ENCODE assay signal across 8 cellular contexts in the genomic region with DNA sequence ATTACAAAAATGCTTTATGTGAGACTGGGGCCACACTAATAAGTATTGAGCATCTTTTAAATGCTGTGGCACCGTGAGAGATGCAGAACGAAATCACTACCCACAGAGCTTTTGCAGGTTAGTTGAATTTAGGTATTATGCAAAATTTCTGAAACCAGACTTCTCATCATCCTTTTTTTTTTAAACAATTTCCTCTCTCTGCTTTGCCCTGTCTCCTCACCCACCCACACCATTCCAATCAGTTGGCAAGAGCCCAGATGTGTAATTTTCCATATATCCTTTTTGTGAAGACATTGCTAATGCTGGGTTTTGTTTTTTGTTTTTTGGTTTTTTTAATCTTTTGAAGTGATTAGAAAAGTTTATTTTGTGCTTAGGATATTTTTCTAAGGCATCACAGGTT. TPM values are rescaled to one million over a fixed set of nuclear protein-coding genes. Genes with fewer than 3 reads are reported as not detected.
DNase-seq lines count a peak whose midpoint lies in the region; ATAC-seq, FAIRE-seq and TF ChIP-seq lines count a peak whose summit lies in the region.

No MANE protein-coding gene starts in this region.

- H2AFZ ChIP-seq in KMS-11 (ENCODE audit: low read depth) (peak overlapping the region; percentile 91; the same call in 1 of the 2 replicates), neural cell (ENCODE audit: low read depth, low read length) (peak overlapping the region; percentile 0)

- TF ChIP-seq EP300 in neural cell (conservative IDR thresholded peaks at IDR 0.05; ENCODE audit: poor library complexity, severe bottlenecking) = no peak

- no peaks in the 10 kb centered on the region for H3K9me2 ChIP-seq in neural cell (ENCODE audit: insufficient read depth, low read length)

- H3K4me3 Mint-ChIP-seq in CD4-positive, CD25-positive, alpha-beta regulatory T cell = peak overlapping the region; percentile 94 to 99 (median 96)

- H4K20me1 ChIP-seq in KMS-11 (ENCODE audit: insufficient read depth) (no peaks in the 10 kb centered on the region), neural cell (ENCODE audit: insufficient read depth) (no peaks in the 10 kb centered on the region)

- H3K79me2 ChIP-seq in KMS-11 (ENCODE audit: insufficient read depth, low read depth) = peaks cover 20% of the 10 kb centered on the region
- peaks cover 38% of the 10 kb centered on the region for H3K79me2 ChIP-seq in neural cell (replicated peaks; ENCODE audit: insufficient read depth, low read length)

- H3K27ac Mint-ChIP-seq in CD4-positive, CD25-positive, alpha-beta regulatory T cell = peak overlapping the region; percentile 73 to 94 (median 86)

- no peaks in the 10 kb centered on the region for H3K9me3 ChIP-seq in CD4-positive, CD25-positive, alpha-beta regulatory T cell (ENCODE audit: control insufficient read depth in 2 of 2, low read length in 2 of 2)
- no peaks in the 10 kb centered on the region for H3K9me3 ChIP-seq in neural cell (ENCODE audit: low read length)

- TF ChIP-seq RAD21 in neural cell (conservative IDR thresholded peaks at IDR 0.05) = no peak

- no peak for DNase-seq in CD4-positive, CD25-positive, alpha-beta regulatory T cell
- no peak for DNase-seq in coronary artery (ENCODE audit: low spot score)
- no peak for DNase-seq in GM19239 (ENCODE audit: insufficient read length, low spot score)
- no peak for DNase-seq in RCC 7860 (ENCODE audit: low spot score)
- no peak for DNase-seq in HuH-7 (ENCODE audit: low spot score)
- DNase-seq in cerebellum (ENCODE audit: low spot score) = no peak

- no peaks in the 10 kb centered on the region for H3K27me3 ChIP-seq in CD4-positive, CD25-positive, alpha-beta regulatory T cell (ENCODE audit: control insufficient read depth, insufficient read depth, low read length)
- H3K27me3 ChIP-seq in KMS-11 (ENCODE audit: insufficient read depth, low read depth) (no peaks in the 10 kb centered on the region), neural cell (ENCODE audit: insufficient read depth, low read depth, low read length) (no peaks in the 10 kb centered on the region)

- no peak for FAIRE-seq in GM19239 (lab: Jason Lieb, UNC)
- FAIRE-seq in RCC 7860 (lab: Jason Lieb, UNC) = no peak

- ATAC-seq in CD4-positive, CD25-positive, alpha-beta regulatory T cell (ENCODE audit: low read depth in 2 of 2) = no peak

- peak overlapping the region; percentile 95 for H3K4me3 ChIP-seq in CD4-positive, CD25-positive, alpha-beta regulatory T cell (ENCODE audit: low read depth, low read length)
- H3K4me3 ChIP-seq in KMS-11 (IDR thresholded peaks at IDR 0.05; ENCODE audit: insufficient read depth, low read depth, low read length) (no peak overlapping the region), coronary artery (peak overlapping the region; percentile 87), neural cell (ENCODE audit: low read length) (peak overlapping the region; percentile 89)

- peaks cover 14 to 42% (median 21%) of the 10 kb centered on the region in 4 donors for H3K4me1 Mint-ChIP-seq in CD4-positive, CD25-positive, alpha-beta regulatory T cell

- peaks cover 7% of the 10 kb centered on the region for H3K36me3 Mint-ChIP-seq in CD4-positive, CD25-positive, alpha-beta regulatory T cell

- H3K27ac ChIP-seq in CD4-positive, CD25-positive, alpha-beta regulatory T cell (ENCODE audit: insufficient read depth, low read length, poor library complexity, severe bottlenecking) = no peak overlapping the region
- H3K27ac ChIP-seq in KMS-11 = no peak overlapping the region
- H3K27ac ChIP-seq in coronary artery = no peak overlapping the region
- no peak overlapping the region for H3K27ac ChIP-seq in neural cell (ENCODE audit: low read length)

- no peaks in the 10 kb centered on the region for H3K9me3 Mint-ChIP-seq in CD4-positive, CD25-positive, alpha-beta regulatory T cell

- H3K4me1 ChIP-seq in CD4-positive, CD25-positive, alpha-beta regulatory T cell (ENCODE audit: control insufficient read depth, insufficient read depth, low read length, poor library complexity, severe bottlenecking) = peaks cover 12% of the 10 kb centered on the region
- peaks cover 14% of the 10 kb centered on the region for H3K4me1 ChIP-seq in KMS-11 (ENCODE audit: low read depth, poor library complexity, severe bottlenecking)

- TF ChIP-seq CTCF in KMS-11 (conservative IDR thresholded peaks at IDR 0.05; ENCODE audit: low read depth, low read length) (no peak), coronary artery (IDR thresholded peaks at IDR 0.05) (no peak), neural cell (IDR thresholded peaks at IDR 0.05; ENCODE audit: poor library complexity, severe bottlenecking) (no peak)

- H3K4me2 ChIP-seq in KMS-11 = peak overlapping the region; percentile 64
- peak overlapping the region; percentile 96 for H3K4me2 ChIP-seq in neural cell (ENCODE audit: low read length)

- H3K27me3 Mint-ChIP-seq in CD4-positive, CD25-positive, alpha-beta regulatory T cell = peaks cover 4% of the 10 kb centered on the region

- H3K9ac ChIP-seq in KMS-11 = peak overlapping the region; percentile 69; the same call in 1 of the 2 replicates
- peak overlapping the region; percentile 91 for H3K9ac ChIP-seq in neural cell (ENCODE audit: low read length)

- H3K36me3 ChIP-seq in CD4-positive, CD25-positive, alpha-beta regulatory T cell (ENCODE audit: control insufficient read depth, insufficient read depth, low read length) = peaks cover 11% of the 10 kb centered on the region
- H3K36me3 ChIP-seq in KMS-11 (ENCODE audit: insufficient read depth) (no peaks in the 10 kb centered on the region; the same call in 1 of the 2 replicates), neural cell (ENCODE audit: insufficient read depth, low read length) (peaks cover 7% of the 10 kb centered on the region)

- no peaks in the 10 kb centered on the region for H3F3A ChIP-seq in neural cell (ENCODE audit: insufficient read depth, low read length, poor library complexity, severe bottlenecking)

TF ChIP-seq in neural cell, 6 proteins besides CTCF, POLR2A, EP300 and RAD21:
- TF ChIP-seq POLR2AphosphoS5 (IDR thresholded peaks at IDR 0.05) (no peak), REST (IDR thresholded peaks at IDR 0.05; ENCODE audit: borderline replicate concordance) (no peak), SMC3 (conservative IDR thresholded peaks at IDR 0.05; ENCODE audit: poor library complexity) (no peak), MXI1 (conservative IDR thresholded peaks at IDR 0.05; ENCODE audit: poor library complexity, severe bottlenecking) (no peak), TAF1 (IDR thresholded peaks at IDR 0.05; ENCODE audit: low read depth) (no peak), EZH2 (IDR thresholded peaks at IDR 0.05; ENCODE audit: borderline replicate concordance, insufficient read depth, low read length, poor library complexity, severe bottlenecking) (no peak)
TF ChIP-seq in neural cell: peak in this region for 0.

RNA-seq across cellular contexts. Expression of gene YAE1, which starts 1.1 kb away (rescaled TPM):
- 3.7 TPM for total RNA-seq in CD4-positive, CD25-positive, alpha-beta regulatory T cell
- 10 to 100 TPM; 13.8 to 23.3 (median 19.2) TPM for polyA plus RNA-seq in CD4-positive, CD25-positive, alpha-beta regulatory T cell
- polyA plus RNA-seq in neural cell = 80.5 and 85.2 TPM in 2 replicates
- polyA minus RNA-seq in neural cell = 86.4 and 94.3 TPM in 2 replicates
- 60.2 TPM for total RNA-seq in cerebellum

RNA-seq across cellular contexts. Expression of gene RALA, which starts 56.1 kb away (rescaled TPM):
- 22.4 TPM for total RNA-seq in CD4-positive, CD25-positive, alpha-beta regulatory T cell
- 10 to 100 TPM; 57.0 to 71.2 (median 58.4) TPM for polyA plus RNA-seq in CD4-positive, CD25-positive, alpha-beta regulatory T cell
- 31.4 and 36.2 TPM in 2 replicates for polyA plus RNA-seq in neural cell
- polyA minus RNA-seq in neural cell = 34.6 and 42.0 TPM in 2 replicates
- 26.9 TPM for total RNA-seq in cerebellum

Comparison
In these comparisons a context has a peak if more than half of its experiments do, and no peak if none do; other contexts are left out.
1. RNA of gene YAE1, which starts 1.1 kb away (total RNA-seq): 60.2 TPM in cerebellum (single experiment); 3.7 TPM in CD4-positive, CD25-positive, alpha-beta regulatory T cell (single experiment); every median in the first group is over 10 times any median in the second.